ENCODE assay signal across 1 cellular context in the genomic region with DNA sequence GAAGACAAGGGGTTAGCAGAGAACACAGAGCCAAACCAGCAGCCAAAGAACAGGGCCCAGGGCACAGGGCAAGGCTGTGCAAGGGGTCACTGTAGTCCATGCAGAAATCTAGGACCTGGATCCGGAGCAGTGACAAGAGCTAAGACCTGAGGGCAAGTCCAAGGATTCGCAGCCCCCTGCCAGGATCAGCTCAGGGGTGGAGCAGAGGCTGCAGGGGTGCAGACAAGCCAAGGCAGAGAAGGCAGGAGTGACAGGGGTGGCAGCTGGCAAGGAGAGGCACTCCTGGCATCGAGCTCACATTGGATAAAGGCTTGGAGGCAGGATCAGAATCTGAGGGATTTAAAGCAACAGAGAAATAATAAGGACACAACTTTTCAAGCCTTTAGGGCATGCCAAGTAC.
TF ChIP-seq lines count a peak whose summit lies in the region.

No MANE protein-coding gene starts in this region.

TF ChIP-seq in A549, 52 proteins besides CTCF, POLR2A, EP300 and RAD21 (continued from another document):
- TF ChIP-seq, protein P1, sequence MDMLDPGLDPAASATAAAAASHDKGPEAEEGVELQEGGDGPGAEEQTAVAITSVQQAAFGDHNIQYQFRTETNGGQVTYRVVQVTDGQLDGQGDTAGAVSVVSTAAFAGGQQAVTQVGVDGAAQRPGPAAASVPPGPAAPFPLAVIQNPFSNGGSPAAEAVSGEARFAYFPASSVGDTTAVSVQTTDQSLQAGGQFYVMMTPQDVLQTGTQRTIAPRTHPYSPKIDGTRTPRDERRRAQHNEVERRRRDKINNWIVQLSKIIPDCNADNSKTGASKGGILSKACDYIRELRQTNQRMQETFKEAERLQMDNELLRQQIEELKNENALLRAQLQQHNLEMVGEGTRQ (IDR thresholded peaks at IDR 0.05), result no peak
- no peak for TF ChIP-seq POLR2AphosphoS2 (conservative IDR thresholded peaks at IDR 0.05; ENCODE audit: low read length)
- TF ChIP-seq, protein P2, sequence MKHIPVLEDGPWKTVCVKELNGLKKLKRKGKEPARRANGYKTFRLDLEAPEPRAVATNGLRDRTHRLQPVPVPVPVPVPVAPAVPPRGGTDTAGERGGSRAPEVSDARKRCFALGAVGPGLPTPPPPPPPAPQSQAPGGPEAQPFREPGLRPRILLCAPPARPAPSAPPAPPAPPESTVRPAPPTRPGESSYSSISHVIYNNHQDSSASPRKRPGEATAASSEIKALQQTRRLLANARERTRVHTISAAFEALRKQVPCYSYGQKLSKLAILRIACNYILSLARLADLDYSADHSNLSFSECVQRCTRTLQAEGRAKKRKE (CRISPR knock-in tag; IDR thresholded peaks at IDR 0.05; ENCODE audit: low read depth), result no peak
- TF ChIP-seq MAFK (IDR thresholded peaks at IDR 0.05; ENCODE audit: partially characterized antibody), result no peak
- TF ChIP-seq SMC3 (IDR thresholded peaks at IDR 0.05), result no peak
- TF ChIP-seq, protein P3, sequence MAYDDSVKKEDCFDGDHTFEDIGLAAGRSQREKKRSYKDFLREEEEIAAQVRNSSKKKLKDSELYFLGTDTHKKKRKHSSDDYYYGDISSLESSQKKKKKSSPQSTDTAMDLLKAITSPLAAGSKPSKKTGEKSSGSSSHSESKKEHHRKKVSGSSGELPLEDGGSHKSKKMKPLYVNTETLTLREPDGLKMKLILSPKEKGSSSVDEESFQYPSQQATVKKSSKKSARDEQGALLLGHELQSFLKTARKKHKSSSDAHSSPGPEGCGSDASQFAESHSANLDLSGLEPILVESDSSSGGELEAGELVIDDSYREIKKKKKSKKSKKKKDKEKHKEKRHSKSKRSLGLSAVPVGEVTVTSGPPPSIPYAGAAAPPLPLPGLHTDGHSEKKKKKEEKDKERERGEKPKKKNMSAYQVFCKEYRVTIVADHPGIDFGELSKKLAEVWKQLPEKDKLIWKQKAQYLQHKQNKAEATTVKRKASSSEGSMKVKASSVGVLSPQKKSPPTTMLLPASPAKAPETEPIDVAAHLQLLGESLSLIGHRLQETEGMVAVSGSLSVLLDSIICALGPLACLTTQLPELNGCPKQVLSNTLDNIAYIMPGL (CRISPR knock-in tag; IDR thresholded peaks at IDR 0.05; ENCODE audit: borderline replicate concordance), result no peak
- no peak for TF ChIP-seq CBX2 (IDR thresholded peaks at IDR 0.05; ENCODE audit: borderline replicate concordance, low read depth)
- no peak for TF ChIP-seq EHMT2 (IDR thresholded peaks at IDR 0.05; ENCODE audit: low read depth)
TF ChIP-seq in A549: peak in this region for 0.
